27 cellular contexts compared by ENCODE assay signal in genomic region chr1:180301135-180301737, GRCh38.
DNase-seq lines count a peak whose midpoint lies in the region; ATAC-seq and TF ChIP-seq lines count a peak whose summit lies in the region.
"Had no signal": no experiment of that assay in that cellular context is flagged by ENCODE, and none has a peak within 500 bp of the region (broad histone marks: within the 10 kb centered on the region; RNA-seq: fewer than 3 reads in every experiment).

No MANE protein-coding gene starts in this region.

- H3K27ac Mint-ChIP-seq in activated CD8-positive, alpha-beta memory T cell treated with anti-CD3 and anti-CD28 coated beads, Interleukin-2, amount 10 ng/mL, durations not matched to agents 7 days and 5 days: no peak overlapping the region
- H3K27ac Mint-ChIP-seq: activated naive CD4-positive, alpha-beta T cell treated with anti-CD3 and anti-CD28 coated beads for 36 hours; naive thymus-derived CD8-positive, alpha-beta T cell; T-helper 2 cell treated with Interferon-gamma antibody and Interleukin-4, amounts not matched to agents 5 μg/mL and 100 μg/mL, for 36 hours had no signal

- H2AFZ ChIP-seq in PC-3 (ENCODE audit: low read length): no peak overlapping the region

- peaks cover under 1% of the 10 kb centered on the region for H3K9me3 Mint-ChIP-seq in activated CD8-positive, alpha-beta memory T cell treated with anti-CD3 and anti-CD28 coated beads, Interleukin-2, amount 10 ng/mL, durations not matched to agents 7 days and 5 days (ENCODE audit: low read depth)

- peaks cover 9% of the 10 kb centered on the region for H3K4me1 Mint-ChIP-seq in activated CD8-positive, alpha-beta memory T cell treated with anti-CD3 and anti-CD28 coated beads, Interleukin-2, amount 10 ng/mL, durations not matched to agents 7 days and 5 days

- H3K4me3 Mint-ChIP-seq in activated CD8-positive, alpha-beta memory T cell treated with anti-CD3 and anti-CD28 coated beads, Interleukin-2, amount 10 ng/mL, durations not matched to agents 7 days and 5 days: no peak overlapping the region
- H3K4me3 Mint-ChIP-seq: activated naive CD4-positive, alpha-beta T cell treated with anti-CD3 and anti-CD28 coated beads for 36 hours; naive thymus-derived CD8-positive, alpha-beta T cell; T-helper 2 cell treated with Interferon-gamma antibody and Interleukin-4, amounts not matched to agents 5 μg/mL and 100 μg/mL, for 36 hours had no signal

- CTCF ChIA-PET in activated CD8-positive, alpha-beta memory T cell treated with anti-CD3 and anti-CD28 coated beads, Interleukin-2, amount 10 ng/mL, durations not matched to agents 7 days and 5 days (lab: Charles Lee): no interaction called here
- CTCF ChIA-PET in PC-3 (lab: Charles Lee): no interaction called here

- H3K27ac ChIP-seq in PC-3 (ENCODE audit: low read length): no peak overlapping the region
- H3K27ac ChIP-seq: BLaER1, esophagus muscularis mucosa, ovary, RWPE1 had no signal

- H4K20me1 ChIP-seq in PC-3 (ENCODE audit: low read length): no peaks in the 10 kb centered on the region
- H4K20me1 ChIP-seq: BLaER1 had no signal

- no peaks in the 10 kb centered on the region for H3K27me3 ChIP-seq in PC-3 (ENCODE audit: low read length)
- H3K27me3 ChIP-seq: BLaER1, esophagus muscularis mucosa, ovary had no signal

- peak; percentile 53 for ATAC-seq in activated CD8-positive, alpha-beta memory T cell treated with anti-CD3 and anti-CD28 coated beads, Interleukin-2, amount 10 ng/mL, durations not matched to agents 7 days and 5 days
- peak; percentile 70 for ATAC-seq in PC-3
- ATAC-seq in mucosa of descending colon: peak; percentile 34
- ATAC-seq in GM18907 (IDR thresholded peaks at IDR 0.05; ENCODE audit: unreplicated experiment): no peak
- ATAC-seq: naive thymus-derived CD8-positive, alpha-beta T cell; right cardiac atrium had no signal

- no peaks in the 10 kb centered on the region for H3K36me3 ChIP-seq in PC-3 (ENCODE audit: low read depth, low read length)
- H3K36me3 ChIP-seq in mucosa of descending colon (ENCODE audit: low read depth): no peaks in the 10 kb centered on the region
- H3K36me3 ChIP-seq: esophagus muscularis mucosa, ovary had no signal

- no peak overlapping the region for H3K4me2 ChIP-seq in PC-3 (ENCODE audit: low read length)
- H3K4me2 ChIP-seq: BLaER1 had no signal

- no TSS peak for BruUV-seq in PC-3 (replicated peaks; lab: Mats Ljungman, UMichigan)

- no peak for DNase-seq in activated CD8-positive, alpha-beta memory T cell treated with anti-CD3 and anti-CD28 coated beads, Interleukin-2, amount 10 ng/mL, durations not matched to agents 7 days and 5 days
- DNase-seq in activated CD8-positive, alpha-beta memory T cell treated with anti-CD3 and anti-CD28 coated beads for 24 hours: no peak
- peak; percentile 25 for DNase-seq in PC-3
- peak; percentile 13 to 45 for DNase-seq in cardiac fibroblast (ENCODE audit: low read depth in 2 of 2)
- no peak for DNase-seq in mucosa of descending colon
- DNase-seq in NAMALWA (ENCODE audit: low spot score): no peak
- DNase-seq in stimulated activated naive CD4-positive, alpha-beta T cell treated with Interleukin-2 at 50 U/mL for 16 hours (lab: John Stamatoyannopoulos, UW): no peak
- DNase-seq: activated CD4-positive, alpha-beta T cell treated with anti-CD3 and anti-CD28 coated beads, Interleukin-2, amount 50 U/mL, for 4 hours; activated naive CD4-positive, alpha-beta T cell treated with anti-CD3 and anti-CD28 coated beads for 36 hours; anterior cingulate cortex; COR-L47; DND-41; effector memory CD4-positive, alpha-beta T cell; GOT3; head of caudate nucleus; naive thymus-derived CD8-positive, alpha-beta T cell; NCI-H146; NCI-H2171 treated with DMSO at 0.1 percent for 48 hours; NCI-H524 treated with DMSO at 0.1 percent for 48 hours; ovary; right cardiac atrium; substantia nigra had no signal

- no peaks in the 10 kb centered on the region for H3K9me2 ChIP-seq in PC-3 (replicated peaks; ENCODE audit: low read length)

- intact Hi-C loops in PC-3 (cut with micrococcal nuclease) (no loop called here), mucosa of descending colon (cut with DNase I, micrococcal nuclease) (no loop called here)

- peaks cover 4% of the 10 kb centered on the region; the same call in 1 of the 2 replicates for H3K4me1 ChIP-seq in PC-3 (ENCODE audit: insufficient read depth, low read length)
- H3K4me1 ChIP-seq in mucosa of descending colon (ENCODE audit: low read depth): no peaks in the 10 kb centered on the region
- H3K4me1 ChIP-seq: esophagus muscularis mucosa had no signal

- H3K27me3 Mint-ChIP-seq in activated CD8-positive, alpha-beta memory T cell treated with anti-CD3 and anti-CD28 coated beads, Interleukin-2, amount 10 ng/mL, durations not matched to agents 7 days and 5 days: no peaks in the 10 kb centered on the region
- H3K27me3 Mint-ChIP-seq: naive thymus-derived CD8-positive, alpha-beta T cell had no signal

- H3K79me2 ChIP-seq in PC-3 (ENCODE audit: low read length): no peaks in the 10 kb centered on the region

- no peaks in the 10 kb centered on the region for H3K9me3 ChIP-seq in PC-3 (ENCODE audit: low read length)
- no peaks in the 10 kb centered on the region for H3K9me3 ChIP-seq in mucosa of descending colon
- H3K9me3 ChIP-seq: esophagus muscularis mucosa, ovary had no signal

- H3K4me3 ChIP-seq in PC-3 (ENCODE audit: low read length): no peak overlapping the region
- H3K4me3 ChIP-seq in cardiac fibroblast (replicated peaks in 1 of 2; ENCODE audit: low read depth in 2 of 2, low read length in 2 of 2): no peak overlapping the region
- H3K4me3 ChIP-seq in mucosa of descending colon: no peak overlapping the region
- H3K4me3 ChIP-seq: BLaER1, esophagus muscularis mucosa, ovary had no signal

- TF ChIP-seq CTCF in PC-3 (conservative IDR thresholded peaks at IDR 0.05; ENCODE audit: low read depth, low read length) (no peak), cardiac fibroblast (IDR thresholded peaks at IDR 0.05; ENCODE audit: low read depth, low read length) (no peak), mucosa of descending colon (IDR thresholded peaks at IDR 0.05) (no peak)

- peaks cover 10% of the 10 kb centered on the region for H3K36me3 Mint-ChIP-seq in activated CD8-positive, alpha-beta memory T cell treated with anti-CD3 and anti-CD28 coated beads, Interleukin-2, amount 10 ng/mL, durations not matched to agents 7 days and 5 days

- POLR2A ChIA-PET in PC-3 (lab: Charles Lee; ENCODE audit: unreplicated experiment): no interaction called here

- no peak overlapping the region for H3K9ac ChIP-seq in PC-3 (ENCODE audit: low read length)
- H3K9ac ChIP-seq: BLaER1 had no signal

- H3F3A ChIP-seq in PC-3 (ENCODE audit: low read length, unreplicated experiment): no peaks in the 10 kb centered on the region

Comparison
In these comparisons a context has a peak if more than half of its experiments do, and no peak if none do; other contexts are left out.
1. DNase-seq: peak in PC-3 (single experiment) and cardiac fibroblast (2 of 2); none in activated CD8-positive, alpha-beta memory T cell treated with anti-CD3 and anti-CD28 coated beads, Interleukin-2, amount 10 ng/mL, durations not matched to agents 7 days and 5 days (single experiment), activated CD8-positive, alpha-beta memory T cell treated with anti-CD3 and anti-CD28 coated beads for 24 hours (single experiment), mucosa of descending colon (0 of 3), NAMALWA (single experiment) and stimulated activated naive CD4-positive, alpha-beta T cell treated with Interleukin-2 at 50 U/mL for 16 hours (single experiment).